In genomic region chr4:165343353-165344191, GRCh38 we compare ENCODE assay signal across 1 cellular context.
A peak's percentile ranks its signal among the peaks of the same experiment; 100 is the strongest.
TF ChIP-seq lines count a peak whose summit lies in the region.

No MANE protein-coding gene starts in this region.

TF ChIP-seq in HepG2, 621 proteins besides CTCF, POLR2A, EP300 and RAD21 (continued from another document and continues in another):
- TF ChIP-seq ZNF513 (CRISPR knock-in tag; conservative IDR thresholded peaks at IDR 0.05) (no peak), ZNF234 (CRISPR knock-in tag; conservative IDR thresholded peaks at IDR 0.05) (no peak), ZNF34 (CRISPR knock-in tag; IDR thresholded peaks at IDR 0.05; ENCODE audit: borderline replicate concordance) (no peak), SP2 (CRISPR knock-in tag; IDR thresholded peaks at IDR 0.05) (no peak), NR2F2 (IDR thresholded peaks at IDR 0.05; ENCODE audit: borderline replicate concordance, low read depth) (no peak; the same call in 1 of the 2 replicates), DPF2 (CRISPR knock-in tag; IDR thresholded peaks at IDR 0.05; ENCODE audit: borderline replicate concordance, low read depth) (no peak), IRX3 (CRISPR knock-in tag; IDR thresholded peaks at IDR 0.05; ENCODE audit: borderline replicate concordance, low read depth) (peak; percentile 74; the same call in 1 of the 2 replicates), KDM5B (CRISPR knock-in tag; IDR thresholded peaks at IDR 0.05; ENCODE audit: borderline replicate concordance) (no peak), HNF4A (CRISPR knock-in tag; IDR thresholded peaks at IDR 0.05) (no peak), HNRNPK (IDR thresholded peaks at IDR 0.05; ENCODE audit: low read depth, low read length, poor library complexity, severe bottlenecking) (no peak), ZNF138 (CRISPR knock-in tag; IDR thresholded peaks at IDR 0.05; ENCODE audit: low read depth) (no peak), ZSCAN29 (CRISPR knock-in tag; conservative IDR thresholded peaks at IDR 0.05) (no peak), GABPA (IDR thresholded peaks at IDR 0.05; ENCODE audit: low read depth, low read length) (no peak), GABPA (CRISPR knock-in tag; IDR thresholded peaks at IDR 0.05; ENCODE audit: low read depth) (peak; percentile 7; the same call in 1 of the 2 replicates), ZNF205 (CRISPR knock-in tag; IDR thresholded peaks at IDR 0.05) (0 out of 2 replicates have a peak, but pooled peaks have one; percentile 27), KDM1A (CRISPR knock-in tag; IDR thresholded peaks at IDR 0.05) (no peak), HIVEP1 (CRISPR knock-in tag; IDR thresholded peaks at IDR 0.05) (no peak), ZNF605 (CRISPR knock-in tag; IDR thresholded peaks at IDR 0.05) (no peak), ZC3H4 (CRISPR knock-in tag; IDR thresholded peaks at IDR 0.05; ENCODE audit: borderline replicate concordance) (no peak), RBM39 (IDR thresholded peaks at IDR 0.05; ENCODE audit: low read depth, low read length, poor library complexity, severe bottlenecking) (no peak), ERF (CRISPR knock-in tag; IDR thresholded peaks at IDR 0.05) (0 out of 2 replicates have a peak, but pooled peaks have one; percentile 35), MYNN (CRISPR knock-in tag; IDR thresholded peaks at IDR 0.05; ENCODE audit: low read depth) (no peak), RXRB (CRISPR knock-in tag; IDR thresholded peaks at IDR 0.05; ENCODE audit: borderline replicate concordance) (no peak), GATA4 (IDR thresholded peaks at IDR 0.05; ENCODE audit: borderline replicate concordance, low read depth) (no peak), ZNF512B (CRISPR knock-in tag; IDR thresholded peaks at IDR 0.05; ENCODE audit: borderline replicate concordance) (peak; percentile 20; the same call in 1 of the 2 replicates), RELA (CRISPR knock-in tag; IDR thresholded peaks at IDR 0.05) (no peak), ISX (CRISPR knock-in tag; conservative IDR thresholded peaks at IDR 0.05) (no peak), ONECUT2 (CRISPR knock-in tag; IDR thresholded peaks at IDR 0.05) (no peak), HES4 (CRISPR knock-in tag; IDR thresholded peaks at IDR 0.05; ENCODE audit: borderline replicate concordance) (no peak), ZBTB21 (CRISPR knock-in tag; IDR thresholded peaks at IDR 0.05) (no peak), GMEB2 (CRISPR knock-in tag; IDR thresholded peaks at IDR 0.05; ENCODE audit: low read depth) (no peak), MATR3 (CRISPR knock-in tag; IDR thresholded peaks at IDR 0.05) (no peak), ZFP62 (CRISPR knock-in tag; IDR thresholded peaks at IDR 0.05) (no peak), RNF219 (CRISPR knock-in tag; IDR thresholded peaks at IDR 0.05) (no peak), DR1 (CRISPR knock-in tag; IDR thresholded peaks at IDR 0.05) (no peak), ZNF780A (CRISPR knock-in tag; IDR thresholded peaks at IDR 0.05) (no peak), NBN (conservative IDR thresholded peaks at IDR 0.05) (no peak), ZNF580 (CRISPR knock-in tag; IDR thresholded peaks at IDR 0.05; ENCODE audit: borderline replicate concordance, low read depth) (no peak), ZNF292 (CRISPR knock-in tag; IDR thresholded peaks at IDR 0.05; ENCODE audit: borderline replicate concordance, low read depth) (no peak), ZFP36L1 (CRISPR knock-in tag; IDR thresholded peaks at IDR 0.05) (peak; percentile 69; the same call in 1 of the 2 replicates), ZKSCAN5 (CRISPR knock-in tag; IDR thresholded peaks at IDR 0.05) (no peak), KLF13 (CRISPR knock-in tag; IDR thresholded peaks at IDR 0.05) (no peak), ZNF263 (CRISPR knock-in tag; IDR thresholded peaks at IDR 0.05) (no peak), PHF20 (CRISPR knock-in tag; IDR thresholded peaks at IDR 0.05) (no peak)
- TF ChIP-seq, protein P1, sequence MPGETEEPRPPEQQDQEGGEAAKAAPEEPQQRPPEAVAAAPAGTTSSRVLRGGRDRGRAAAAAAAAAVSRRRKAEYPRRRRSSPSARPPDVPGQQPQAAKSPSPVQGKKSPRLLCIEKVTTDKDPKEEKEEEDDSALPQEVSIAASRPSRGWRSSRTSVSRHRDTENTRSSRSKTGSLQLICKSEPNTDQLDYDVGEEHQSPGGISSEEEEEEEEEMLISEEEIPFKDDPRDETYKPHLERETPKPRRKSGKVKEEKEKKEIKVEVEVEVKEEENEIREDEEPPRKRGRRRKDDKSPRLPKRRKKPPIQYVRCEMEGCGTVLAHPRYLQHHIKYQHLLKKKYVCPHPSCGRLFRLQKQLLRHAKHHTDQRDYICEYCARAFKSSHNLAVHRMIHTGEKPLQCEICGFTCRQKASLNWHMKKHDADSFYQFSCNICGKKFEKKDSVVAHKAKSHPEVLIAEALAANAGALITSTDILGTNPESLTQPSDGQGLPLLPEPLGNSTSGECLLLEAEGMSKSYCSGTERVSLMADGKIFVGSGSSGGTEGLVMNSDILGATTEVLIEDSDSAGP (CRISPR knock-in tag; IDR thresholded peaks at IDR 0.05; ENCODE audit: borderline replicate concordance): no peak
- TF ChIP-seq, protein P2, sequence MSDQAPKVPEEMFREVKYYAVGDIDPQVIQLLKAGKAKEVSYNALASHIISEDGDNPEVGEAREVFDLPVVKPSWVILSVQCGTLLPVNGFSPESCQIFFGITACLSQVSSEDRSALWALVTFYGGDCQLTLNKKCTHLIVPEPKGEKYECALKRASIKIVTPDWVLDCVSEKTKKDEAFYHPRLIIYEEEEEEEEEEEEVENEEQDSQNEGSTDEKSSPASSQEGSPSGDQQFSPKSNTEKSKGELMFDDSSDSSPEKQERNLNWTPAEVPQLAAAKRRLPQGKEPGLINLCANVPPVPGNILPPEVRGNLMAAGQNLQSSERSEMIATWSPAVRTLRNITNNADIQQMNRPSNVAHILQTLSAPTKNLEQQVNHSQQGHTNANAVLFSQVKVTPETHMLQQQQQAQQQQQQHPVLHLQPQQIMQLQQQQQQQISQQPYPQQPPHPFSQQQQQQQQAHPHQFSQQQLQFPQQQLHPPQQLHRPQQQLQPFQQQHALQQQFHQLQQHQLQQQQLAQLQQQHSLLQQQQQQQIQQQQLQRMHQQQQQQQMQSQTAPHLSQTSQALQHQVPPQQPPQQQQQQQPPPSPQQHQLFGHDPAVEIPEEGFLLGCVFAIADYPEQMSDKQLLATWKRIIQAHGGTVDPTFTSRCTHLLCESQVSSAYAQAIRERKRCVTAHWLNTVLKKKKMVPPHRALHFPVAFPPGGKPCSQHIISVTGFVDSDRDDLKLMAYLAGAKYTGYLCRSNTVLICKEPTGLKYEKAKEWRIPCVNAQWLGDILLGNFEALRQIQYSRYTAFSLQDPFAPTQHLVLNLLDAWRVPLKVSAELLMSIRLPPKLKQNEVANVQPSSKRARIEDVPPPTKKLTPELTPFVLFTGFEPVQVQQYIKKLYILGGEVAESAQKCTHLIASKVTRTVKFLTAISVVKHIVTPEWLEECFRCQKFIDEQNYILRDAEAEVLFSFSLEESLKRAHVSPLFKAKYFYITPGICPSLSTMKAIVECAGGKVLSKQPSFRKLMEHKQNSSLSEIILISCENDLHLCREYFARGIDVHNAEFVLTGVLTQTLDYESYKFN (CRISPR knock-in tag; conservative IDR thresholded peaks at IDR 0.05): no peak
- TF ChIP-seq, protein P3, sequence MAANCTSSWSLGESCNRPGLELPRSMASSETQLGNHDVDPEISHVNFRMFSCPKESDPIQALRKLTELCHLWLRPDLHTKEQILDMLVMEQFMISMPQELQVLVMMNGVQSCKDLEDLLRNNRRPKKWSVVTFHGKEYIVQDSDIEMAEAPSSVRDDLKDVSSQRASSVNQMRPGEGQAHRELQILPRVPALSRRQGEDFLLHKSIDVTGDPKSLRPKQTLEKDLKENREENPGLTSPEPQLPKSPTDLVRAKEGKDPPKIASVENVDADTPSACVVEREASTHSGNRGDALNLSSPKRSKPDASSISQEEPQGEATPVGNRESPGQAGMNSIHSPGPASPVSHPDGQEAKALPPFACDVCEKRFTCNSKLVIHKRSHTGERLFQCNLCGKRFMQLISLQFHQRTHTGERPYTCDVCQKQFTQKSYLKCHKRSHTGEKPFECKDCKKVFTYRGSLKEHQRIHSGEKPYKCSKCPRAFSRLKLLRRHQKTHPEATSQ (CRISPR knock-in tag; IDR thresholded peaks at IDR 0.05; ENCODE audit: borderline replicate concordance): no peak
- TF ChIP-seq, protein P4, sequence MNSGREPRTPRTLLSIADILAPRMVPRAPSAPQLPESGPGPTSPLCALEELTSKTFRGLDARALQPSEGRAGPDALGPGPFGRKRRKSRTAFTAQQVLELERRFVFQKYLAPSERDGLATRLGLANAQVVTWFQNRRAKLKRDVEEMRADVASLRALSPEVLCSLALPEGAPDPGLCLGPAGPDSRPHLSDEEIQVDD (CRISPR knock-in tag; IDR thresholded peaks at IDR 0.05; ENCODE audit: borderline replicate concordance): no peak
- TF ChIP-seq, protein P5, sequence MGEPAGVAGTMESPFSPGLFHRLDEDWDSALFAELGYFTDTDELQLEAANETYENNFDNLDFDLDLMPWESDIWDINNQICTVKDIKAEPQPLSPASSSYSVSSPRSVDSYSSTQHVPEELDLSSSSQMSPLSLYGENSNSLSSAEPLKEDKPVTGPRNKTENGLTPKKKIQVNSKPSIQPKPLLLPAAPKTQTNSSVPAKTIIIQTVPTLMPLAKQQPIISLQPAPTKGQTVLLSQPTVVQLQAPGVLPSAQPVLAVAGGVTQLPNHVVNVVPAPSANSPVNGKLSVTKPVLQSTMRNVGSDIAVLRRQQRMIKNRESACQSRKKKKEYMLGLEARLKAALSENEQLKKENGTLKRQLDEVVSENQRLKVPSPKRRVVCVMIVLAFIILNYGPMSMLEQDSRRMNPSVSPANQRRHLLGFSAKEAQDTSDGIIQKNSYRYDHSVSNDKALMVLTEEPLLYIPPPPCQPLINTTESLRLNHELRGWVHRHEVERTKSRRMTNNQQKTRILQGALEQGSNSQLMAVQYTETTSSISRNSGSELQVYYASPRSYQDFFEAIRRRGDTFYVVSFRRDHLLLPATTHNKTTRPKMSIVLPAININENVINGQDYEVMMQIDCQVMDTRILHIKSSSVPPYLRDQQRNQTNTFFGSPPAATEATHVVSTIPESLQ (CRISPR knock-in tag; conservative IDR thresholded peaks at IDR 0.05): 0 out of 2 replicates have a peak, but pooled peaks have one; percentile 58
